Comparison of ENCODE assay signal across 20 cellular contexts in the genomic region with DNA sequence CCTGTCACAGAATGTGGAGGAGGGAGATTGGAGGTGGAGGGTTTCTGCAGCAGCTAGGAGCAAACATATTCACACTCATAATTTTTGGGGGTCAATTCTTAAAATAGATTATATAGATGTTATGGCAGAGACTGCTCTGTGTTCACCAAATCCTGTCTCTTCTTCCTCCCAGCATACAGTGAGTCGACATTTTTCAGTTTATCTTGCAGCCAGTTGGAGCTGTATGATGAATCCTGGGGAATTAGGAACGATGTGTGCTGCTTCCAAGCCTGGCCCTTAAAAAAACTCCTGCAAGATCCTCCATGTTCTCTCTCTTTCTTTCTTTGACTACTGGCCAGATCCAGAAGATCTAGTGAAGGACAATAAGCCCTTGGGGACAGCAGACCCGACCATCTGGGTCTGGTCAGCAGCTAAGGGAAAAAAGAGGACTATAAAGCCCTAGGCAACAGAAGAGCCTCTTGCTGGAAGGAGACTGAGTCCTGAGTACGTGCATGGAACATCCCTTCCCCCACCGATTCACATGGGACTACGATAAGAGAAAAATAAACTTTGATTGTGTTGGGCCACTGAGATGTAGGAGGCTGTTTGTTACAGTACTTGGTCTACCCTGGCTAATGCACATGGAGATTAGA.
"Had no signal": no experiment of that assay in that cellular context is flagged by ENCODE, and none has a peak within 500 bp of the region (broad histone marks: within the 10 kb centered on the region; RNA-seq: fewer than 3 reads in every experiment).

No MANE protein-coding gene starts in this region.

- H3K27ac ChIP-seq: ascending aorta, brain microvascular endothelial cell, foreskin keratinocyte, tibial nerve, VCaP had no signal

- DNase-seq: activated CD4-positive, alpha-beta T cell treated with anti-CD3 and anti-CD28 coated beads, Interleukin-2, amount 10 ng/mL, durations not matched to agents 24 days and 14 days; activated CD8-positive, alpha-beta T cell treated with anti-CD3 and anti-CD28 coated beads for 36 hours; activated gamma-delta T cell treated with Interleukin-2 at 50 U/mL for 16 hours; brain microvascular endothelial cell; central memory CD4-positive, alpha-beta T cell; dermis blood vessel endothelial cell; effector CD8-positive, alpha-beta T cell; erythroblast; foreskin keratinocyte; hypothalamus; naive B cell; retina; stimulated activated CD4-positive, alpha-beta T cell treated with anti-CD3 and anti-CD28 coated beads, Interleukin-12 subunit alpha, Interleukin-12 subunit beta, amount 100 ng/mL, for 4 hours; stimulated activated CD4-positive, alpha-beta T cell treated with anti-CD3 and anti-CD28 coated beads, Interleukin-2, amount 100 ng/mL, for 24 hours; stimulated activated naive CD8-positive, alpha-beta T cell treated with anti-CD3 and anti-CD28 coated beads, Interleukin-15, amount 100 ng/mL, for 72 hours had no signal

- ATAC-seq: activated CD4-positive, CD25-positive, alpha-beta regulatory T cell treated with anti-CD3 and anti-CD28 coated beads, Interleukin-2, amount 50 U/mL, for 24 hours; activated CD8-positive, alpha-beta T cell treated with anti-CD3 and anti-CD28 coated beads for 36 hours; foreskin keratinocyte; stimulated activated effector memory CD8-positive, alpha-beta T cell treated with anti-CD3 and anti-CD28 coated beads, Interleukin-12 subunit alpha, Interleukin-12 subunit beta, amount 100 ng/mL, for 72 hours; stimulated activated naive CD8-positive, alpha-beta T cell treated with anti-CD3 and anti-CD28 coated beads, Interleukin-15, amount 100 ng/mL, for 72 hours had no signal

- H3K36me3 ChIP-seq: ascending aorta, brain microvascular endothelial cell, tibial nerve had no signal

- H3K4me3 ChIP-seq: ascending aorta, tibial nerve had no signal

- H3K9me3 ChIP-seq: ascending aorta had no signal

- H3K27me3 ChIP-seq: ascending aorta, brain microvascular endothelial cell, foreskin keratinocyte, tibial nerve had no signal

- H3K4me1 ChIP-seq: ascending aorta, foreskin keratinocyte, tibial nerve had no signal
